ENCODE assay signal across 18 cellular contexts in genomic region chr9:129676970-129677369, GRCh38. TPM values are rescaled to one million over a fixed set of nuclear protein-coding genes. Genes with fewer than 3 reads are reported as not detected.
A peak's percentile ranks its signal among the peaks of the same experiment; 100 is the strongest.
DNase-seq lines count a peak whose midpoint lies in the region; ATAC-seq, FAIRE-seq and TF ChIP-seq lines count a peak whose summit lies in the region.
"Had no signal": no experiment of that assay in that cellular context is flagged by ENCODE, and none has a peak within 500 bp of the region (broad histone marks: within the 10 kb centered on the region; RNA-seq: fewer than 3 reads in every experiment).

No MANE protein-coding gene starts in this region.

- DNase-seq in DMS53 (lab: John Stamatoyannopoulos, UW) = peak; percentile 47
- no peak for DNase-seq in DMS53 treated with DMSO at 0.1 percent for 48 hours (lab: John Stamatoyannopoulos, UW; ENCODE audit: unreplicated experiment)
- no peak for DNase-seq in left ventricle myocardium inferior
- no peak for DNase-seq in type B pancreatic cell (ENCODE audit: extremely low spot score, unreplicated experiment)
- DNase-seq in erythroblast (lab: John Stamatoyannopoulos, UW) = no peak
- no peak for DNase-seq in activated naive CD8-positive, alpha-beta T cell treated with anti-CD3 and anti-CD28 coated beads for 36 hours
- no peak for DNase-seq in HTR-8/SVneo (ENCODE audit: insufficient read length, low spot score)
- DNase-seq: activated T-cell treated with anti-CD3 and anti-CD28 coated beads, Interleukin-2, amount 50 U/mL, for 24 hours; Calu3; dorsolateral prefrontal cortex; natural killer cell; NCI-H1048; small intestine had no signal

- TF ChIP-seq POLR2A in erythroblast (IDR thresholded peaks at IDR 0.05; ENCODE audit: low read length) = no peak

- no peak for FAIRE-seq in HTR-8/SVneo (lab: Jason Lieb, UNC)
- FAIRE-seq: GM12878, small intestine had no signal

- H3K36me3 Mint-ChIP-seq in type B pancreatic cell = no peaks in the 10 kb centered on the region
- H3K36me3 Mint-ChIP-seq in activated naive CD8-positive, alpha-beta T cell treated with anti-CD3 and anti-CD28 coated beads for 36 hours = no peaks in the 10 kb centered on the region
- H3K36me3 Mint-ChIP-seq: natural killer cell had no signal

- TF ChIP-seq CTCF in left ventricle myocardium inferior (IDR thresholded peaks at IDR 0.05; ENCODE audit: borderline replicate concordance) (no peak), type B pancreatic cell (conservative IDR thresholded peaks at IDR 0.05) (no peak)

- H3K27me3 ChIP-seq in left ventricle myocardium inferior (ENCODE audit: low read depth) = peaks cover 76% of the 10 kb centered on the region
- H3K27me3 ChIP-seq: testis had no signal

- no peaks in the 10 kb centered on the region for H3K9me3 ChIP-seq in left ventricle myocardium inferior (replicated peaks)
- H3K9me3 ChIP-seq: testis had no signal

- H3K4me3 ChIP-seq in left ventricle myocardium inferior = peak overlapping the region; percentile 11
- H3K4me3 ChIP-seq: dorsolateral prefrontal cortex, GM12878, testis had no signal

- H3K9me3 Mint-ChIP-seq in type B pancreatic cell = no peaks in the 10 kb centered on the region
- no peaks in the 10 kb centered on the region for H3K9me3 Mint-ChIP-seq in activated naive CD8-positive, alpha-beta T cell treated with anti-CD3 and anti-CD28 coated beads for 36 hours
- H3K9me3 Mint-ChIP-seq: activated T-cell treated with anti-CD3 and anti-CD28 coated beads, Interleukin-2, amount 50 U/mL, for 24 hours; natural killer cell had no signal

- no peak overlapping the region for H3K27ac Mint-ChIP-seq in type B pancreatic cell
- H3K27ac Mint-ChIP-seq in activated naive CD8-positive, alpha-beta T cell treated with anti-CD3 and anti-CD28 coated beads for 36 hours = no peak overlapping the region
- H3K27ac Mint-ChIP-seq: activated T-cell treated with anti-CD3 and anti-CD28 coated beads, Interleukin-2, amount 50 U/mL, for 24 hours; natural killer cell had no signal

- no peaks in the 10 kb centered on the region for H3K4me1 ChIP-seq in left ventricle myocardium inferior

- H3K4me3 Mint-ChIP-seq in type B pancreatic cell = peak overlapping the region; percentile 73
- H3K4me3 Mint-ChIP-seq in activated naive CD8-positive, alpha-beta T cell treated with anti-CD3 and anti-CD28 coated beads for 36 hours = no peak overlapping the region
- H3K4me3 Mint-ChIP-seq: activated T-cell treated with anti-CD3 and anti-CD28 coated beads, Interleukin-2, amount 50 U/mL, for 24 hours; natural killer cell had no signal

- peaks cover 19% of the 10 kb centered on the region for H3K27me3 Mint-ChIP-seq in type B pancreatic cell
- peaks cover 17% of the 10 kb centered on the region for H3K27me3 Mint-ChIP-seq in activated naive CD8-positive, alpha-beta T cell treated with anti-CD3 and anti-CD28 coated beads for 36 hours

- H3K36me3 ChIP-seq in left ventricle myocardium inferior = no peaks in the 10 kb centered on the region

- H3K4me1 Mint-ChIP-seq in type B pancreatic cell (ENCODE audit: unreplicated experiment) = peaks cover 28% of the 10 kb centered on the region
- no peaks in the 10 kb centered on the region for H3K4me1 Mint-ChIP-seq in activated naive CD8-positive, alpha-beta T cell treated with anti-CD3 and anti-CD28 coated beads for 36 hours
- H3K4me1 Mint-ChIP-seq: natural killer cell had no signal

- intact Hi-C loops in left ventricle myocardium inferior (cut with micrococcal nuclease) = no loop called here

- peak; percentile 29 for ATAC-seq in SK-N-SH treated with all-trans-retinoic acid at 6 μM for 48 hours
- ATAC-seq: GM12878, natural killer cell had no signal

- peak overlapping the region; percentile 33 for H3K27ac ChIP-seq in left ventricle myocardium inferior (replicated peaks)
- H3K27ac ChIP-seq: 22Rv1, dorsolateral prefrontal cortex, testis had no signal

TF ChIP-seq in SK-N-SH treated with all-trans-retinoic acid at 6 μM for 48 hours, 23 proteins besides CTCF, POLR2A, EP300 and RAD21:
- no peak for TF ChIP-seq RARB (CRISPR knock-in tag; IDR thresholded peaks at IDR 0.05)
- TF ChIP-seq BACH2 (CRISPR knock-in tag; IDR thresholded peaks at IDR 0.05; ENCODE audit: borderline replicate concordance) = no peak
- TF ChIP-seq, protein P1, sequence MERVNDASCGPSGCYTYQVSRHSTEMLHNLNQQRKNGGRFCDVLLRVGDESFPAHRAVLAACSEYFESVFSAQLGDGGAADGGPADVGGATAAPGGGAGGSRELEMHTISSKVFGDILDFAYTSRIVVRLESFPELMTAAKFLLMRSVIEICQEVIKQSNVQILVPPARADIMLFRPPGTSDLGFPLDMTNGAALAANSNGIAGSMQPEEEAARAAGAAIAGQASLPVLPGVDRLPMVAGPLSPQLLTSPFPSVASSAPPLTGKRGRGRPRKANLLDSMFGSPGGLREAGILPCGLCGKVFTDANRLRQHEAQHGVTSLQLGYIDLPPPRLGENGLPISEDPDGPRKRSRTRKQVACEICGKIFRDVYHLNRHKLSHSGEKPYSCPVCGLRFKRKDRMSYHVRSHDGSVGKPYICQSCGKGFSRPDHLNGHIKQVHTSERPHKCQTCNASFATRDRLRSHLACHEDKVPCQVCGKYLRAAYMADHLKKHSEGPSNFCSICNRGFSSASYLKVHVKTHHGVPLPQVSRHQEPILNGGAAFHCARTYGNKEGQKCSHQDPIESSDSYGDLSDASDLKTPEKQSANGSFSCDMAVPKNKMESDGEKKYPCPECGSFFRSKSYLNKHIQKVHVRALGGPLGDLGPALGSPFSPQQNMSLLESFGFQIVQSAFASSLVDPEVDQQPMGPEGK (CRISPR knock-in tag; IDR thresholded peaks at IDR 0.05; ENCODE audit: borderline replicate concordance) = no peak
- TF ChIP-seq, protein P2, sequence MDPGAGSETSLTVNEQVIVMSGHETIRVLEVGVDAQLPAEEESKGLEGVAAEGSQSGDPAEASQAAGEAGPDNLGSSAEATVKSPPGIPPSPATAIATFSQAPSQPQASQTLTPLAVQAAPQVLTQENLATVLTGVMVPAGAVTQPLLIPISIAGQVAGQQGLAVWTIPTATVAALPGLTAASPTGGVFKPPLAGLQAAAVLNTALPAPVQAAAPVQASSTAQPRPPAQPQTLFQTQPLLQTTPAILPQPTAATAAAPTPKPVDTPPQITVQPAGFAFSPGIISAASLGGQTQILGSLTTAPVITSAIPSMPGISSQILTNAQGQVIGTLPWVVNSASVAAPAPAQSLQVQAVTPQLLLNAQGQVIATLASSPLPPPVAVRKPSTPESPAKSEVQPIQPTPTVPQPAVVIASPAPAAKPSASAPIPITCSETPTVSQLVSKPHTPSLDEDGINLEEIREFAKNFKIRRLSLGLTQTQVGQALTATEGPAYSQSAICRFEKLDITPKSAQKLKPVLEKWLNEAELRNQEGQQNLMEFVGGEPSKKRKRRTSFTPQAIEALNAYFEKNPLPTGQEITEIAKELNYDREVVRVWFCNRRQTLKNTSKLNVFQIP (CRISPR knock-in tag; IDR thresholded peaks at IDR 0.05; ENCODE audit: borderline replicate concordance, low read depth) = no peak
- no peak for TF ChIP-seq PPARA (CRISPR knock-in tag; IDR thresholded peaks at IDR 0.05; ENCODE audit: borderline replicate concordance)
- no peak for TF ChIP-seq CSRNP3 (CRISPR knock-in tag; IDR thresholded peaks at IDR 0.05)
- TF ChIP-seq, protein P3, sequence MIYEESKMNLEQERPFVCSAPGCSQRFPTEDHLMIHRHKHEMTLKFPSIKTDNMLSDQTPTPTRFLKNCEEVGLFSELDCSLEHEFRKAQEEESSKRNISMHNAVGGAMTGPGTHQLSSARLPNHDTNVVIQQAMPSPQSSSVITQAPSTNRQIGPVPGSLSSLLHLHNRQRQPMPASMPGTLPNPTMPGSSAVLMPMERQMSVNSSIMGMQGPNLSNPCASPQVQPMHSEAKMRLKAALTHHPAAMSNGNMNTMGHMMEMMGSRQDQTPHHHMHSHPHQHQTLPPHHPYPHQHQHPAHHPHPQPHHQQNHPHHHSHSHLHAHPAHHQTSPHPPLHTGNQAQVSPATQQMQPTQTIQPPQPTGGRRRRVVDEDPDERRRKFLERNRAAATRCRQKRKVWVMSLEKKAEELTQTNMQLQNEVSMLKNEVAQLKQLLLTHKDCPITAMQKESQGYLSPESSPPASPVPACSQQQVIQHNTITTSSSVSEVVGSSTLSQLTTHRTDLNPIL (CRISPR knock-in tag; IDR thresholded peaks at IDR 0.05; ENCODE audit: low read depth) = no peak
- no peak for TF ChIP-seq ZC3H10 (CRISPR knock-in tag; IDR thresholded peaks at IDR 0.05)
- no peak for TF ChIP-seq ESRRG (CRISPR knock-in tag; IDR thresholded peaks at IDR 0.05)
- TF ChIP-seq ZNF8 (CRISPR knock-in tag; IDR thresholded peaks at IDR 0.05) = no peak

RNA-seq across cellular contexts. Expression of gene PRRX2, which starts 11.5 kb away (rescaled TPM):
- total RNA-seq in left ventricle myocardium inferior = 0.85 TPM
- 0.50 and 20.8 TPM in 2 replicates for total RNA-seq in type B pancreatic cell (ENCODE audit: low replicate concordance)
- under 1 TPM; 0.66 to 0.76 TPM for total RNA-seq in activated naive CD8-positive, alpha-beta T cell treated with anti-CD3 and anti-CD28 coated beads for 36 hours
- total RNA-seq: Calu3, glomerular endothelial cell, GM12878, natural killer cell had no signal

RNA-seq across cellular contexts. Expression of gene ASB6, which starts 35.0 kb away (rescaled TPM):
- total RNA-seq in left ventricle myocardium inferior = 9.0 TPM
- 20.7 and 22.4 TPM in 2 replicates for total RNA-seq in type B pancreatic cell (ENCODE audit: low replicate concordance)
- total RNA-seq in activated naive CD8-positive, alpha-beta T cell treated with anti-CD3 and anti-CD28 coated beads for 36 hours = 10 to 100 TPM; 24.9 to 25.1 TPM

RNA-seq across cellular contexts. Expression of gene NTMT1, which starts 51.0 kb away (rescaled TPM):
- total RNA-seq in left ventricle myocardium inferior (63.4 TPM), type B pancreatic cell (ENCODE audit: low replicate concordance) (31.4 and 33.5 TPM in 2 replicates)
- total RNA-seq in activated naive CD8-positive, alpha-beta T cell treated with anti-CD3 and anti-CD28 coated beads for 36 hours = 10 to 100 TPM; 78.8 to 79.4 TPM

RNA-seq across cellular contexts. Expression of gene C9orf50, which starts 56.1 kb away (rescaled TPM):
- total RNA-seq in left ventricle myocardium inferior = not detected
- not detected in 2 replicates for total RNA-seq in type B pancreatic cell (ENCODE audit: low replicate concordance)
- total RNA-seq in activated naive CD8-positive, alpha-beta T cell treated with anti-CD3 and anti-CD28 coated beads for 36 hours = not detected
- total RNA-seq: Calu3, glomerular endothelial cell, GM12878, natural killer cell had no signal
